In the genomic region with DNA sequence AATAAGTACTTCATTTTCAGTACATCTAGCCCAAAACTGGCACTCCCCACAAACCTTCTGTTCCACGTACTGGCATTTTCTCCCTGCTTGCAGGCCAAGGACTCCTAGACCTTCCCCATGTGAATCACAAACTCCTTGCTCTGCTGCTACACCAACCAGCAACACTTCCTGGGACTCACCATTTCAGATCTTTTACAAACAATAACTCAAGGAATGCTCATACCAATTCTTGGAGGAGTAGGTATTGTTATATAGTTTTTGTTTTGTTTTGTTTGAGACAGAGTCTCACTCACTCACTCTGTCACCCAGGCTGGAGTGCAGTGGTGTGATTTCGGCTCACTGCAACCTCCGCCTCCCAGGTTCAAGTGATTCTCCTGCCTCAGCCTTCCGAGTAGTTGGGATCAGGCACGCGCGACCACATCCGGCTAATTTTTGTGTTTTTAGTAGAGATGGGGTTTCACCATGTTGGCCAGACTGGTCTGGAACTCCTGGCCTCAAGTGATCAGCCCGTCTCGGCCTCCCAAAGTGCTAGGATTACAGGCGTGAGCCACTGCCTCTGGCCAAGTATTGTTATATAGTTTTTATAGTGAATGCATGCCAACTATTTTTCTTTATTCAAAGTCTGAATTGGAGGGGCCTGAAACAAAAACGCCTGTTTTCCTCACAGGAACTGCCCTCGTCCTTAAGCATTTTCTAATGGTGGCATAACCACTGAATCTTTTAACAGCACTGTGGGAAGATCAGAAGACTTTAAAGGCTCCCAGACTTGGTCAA, we compare ENCODE assay signal across 17 cellular contexts.
"Had no signal": no experiment of that assay in that cellular context is flagged by ENCODE, and none has a peak within 500 bp of the region (broad histone marks: within the 10 kb centered on the region; RNA-seq: fewer than 3 reads in every experiment).

No MANE protein-coding gene starts in this region.

- H3K4me1 Mint-ChIP-seq: activated naive CD4-positive, alpha-beta T cell treated with anti-CD3 and anti-CD28 coated beads, Interleukin-2, amount 10 ng/mL, durations not matched to agents 7 days and 5 days; naive B cell; stimulated activated memory B cell treated with anti-CD40 and anti-IgM and Interleukin-4, amounts not matched to agents 10 μg/mL and 1 μg/mL and 100 μg/mL, for 72 hours had no signal

- H3K4me3 ChIP-seq: ascending aorta, cardiac muscle cell, dorsolateral prefrontal cortex, lung, right lobe of liver, SK-N-MC, tibial artery had no signal

- H3K9me3 Mint-ChIP-seq: activated naive CD4-positive, alpha-beta T cell treated with anti-CD3 and anti-CD28 coated beads, Interleukin-2, amount 10 ng/mL, durations not matched to agents 7 days and 5 days; naive B cell; stimulated activated memory B cell treated with anti-CD40 and anti-IgM and Interleukin-4, amounts not matched to agents 10 μg/mL and 1 μg/mL and 100 μg/mL, for 72 hours had no signal

- H3K4me1 ChIP-seq: ascending aorta, tibial artery had no signal

- H3K27ac Mint-ChIP-seq: activated naive CD4-positive, alpha-beta T cell treated with anti-CD3 and anti-CD28 coated beads, Interleukin-2, amount 10 ng/mL, durations not matched to agents 7 days and 5 days; endodermal cell; naive B cell; progenitor cell of endocrine pancreas; stimulated activated memory B cell treated with anti-CD40 and anti-IgM and Interleukin-4, amounts not matched to agents 10 μg/mL and 1 μg/mL and 100 μg/mL, for 72 hours had no signal

- ATAC-seq: stimulated activated memory B cell treated with anti-CD40 and anti-IgM and Interleukin-4, amounts not matched to agents 10 μg/mL and 1 μg/mL and 100 μg/mL, for 72 hours had no signal

- FAIRE-seq: kidney, urothelium cell line had no signal

- DNase-seq: activated CD4-positive, CD25-positive, alpha-beta regulatory T cell treated with anti-CD3 and anti-CD28 coated beads, Interleukin-2, amount 50 U/mL, for 72 hours; activated naive CD4-positive, alpha-beta T cell treated with anti-CD3 and anti-CD28 coated beads, Interleukin-2, amount 10 ng/mL, durations not matched to agents 7 days and 5 days; dorsolateral prefrontal cortex; endodermal cell; hypothalamus; kidney; naive B cell; right lobe of liver; stimulated activated CD4-positive, alpha-beta T cell treated with anti-CD3 and anti-CD28 coated beads, Interleukin-1b, Interleukin-23, amount 100 ng/mL, for 48 hours; tibial artery had no signal

- H3K27ac ChIP-seq: ascending aorta, cardiac muscle cell, dorsolateral prefrontal cortex, SK-N-MC, tibial artery had no signal

- H3K4me3 Mint-ChIP-seq: activated naive CD4-positive, alpha-beta T cell treated with anti-CD3 and anti-CD28 coated beads, Interleukin-2, amount 10 ng/mL, durations not matched to agents 7 days and 5 days; endodermal cell; naive B cell; stimulated activated memory B cell treated with anti-CD40 and anti-IgM and Interleukin-4, amounts not matched to agents 10 μg/mL and 1 μg/mL and 100 μg/mL, for 72 hours had no signal

- H3K36me3 ChIP-seq: ascending aorta, cardiac muscle cell, right lobe of liver, tibial artery had no signal

- H3K27me3 Mint-ChIP-seq: progenitor cell of endocrine pancreas had no signal

- H3K27me3 ChIP-seq: ascending aorta, cardiac muscle cell, right lobe of liver, tibial artery had no signal

- H3K36me3 Mint-ChIP-seq: activated naive CD4-positive, alpha-beta T cell treated with anti-CD3 and anti-CD28 coated beads, Interleukin-2, amount 10 ng/mL, durations not matched to agents 7 days and 5 days; naive B cell; stimulated activated memory B cell treated with anti-CD40 and anti-IgM and Interleukin-4, amounts not matched to agents 10 μg/mL and 1 μg/mL and 100 μg/mL, for 72 hours had no signal

- H3K9me3 ChIP-seq: ascending aorta, right lobe of liver, tibial artery had no signal
